ENCODE assay signal across 8 cellular contexts in genomic region chr15:37100109-37100873, GRCh38. TPM values are rescaled to one million over a fixed set of nuclear protein-coding genes. Genes with fewer than 3 reads are reported as not detected.
DNase-seq lines count a peak whose midpoint lies in the region; ATAC-seq, FAIRE-seq and TF ChIP-seq lines count a peak whose summit lies in the region.

Gene MEIS2 (minus strand): TSS chr15:37100549. CDS start chr15:37099466, 1,083 bp downstream.

- H3K4me2 ChIP-seq in endothelial cell of umbilical vein (ENCODE audit: insufficient read depth, low read length) (peak within 1 kb of the TSS; percentile 84), mesenchymal stem cell (ENCODE audit: low read length, poor library complexity, severe bottlenecking) (peak within 1 kb of the TSS; percentile 95)

- POLR2A ChIA-PET in endothelial cell of umbilical vein (lab: Charles Lee): interaction anchor here (0.7 to 1.2 kb wide), 3 partner anchors 12 to 185 kb away, joined by 3 to 5 read pairs (median 3); no protein-coding TSS in a partner anchor

- H3K4me3 ChIP-seq in ACC112 (ENCODE audit: low read depth, low read length): peak within 1 kb of the TSS; percentile 98
- peak within 1 kb of the TSS; percentile 89 to 95 (median 92) for H3K4me3 ChIP-seq in endothelial cell of umbilical vein (replicated peaks in 1 of 3; ENCODE audit: insufficient read depth in 1 of 3, low read depth in 1 of 3, low read length in 3 of 3)
- peak within 1 kb of the TSS; percentile 95 to 100 for H3K4me3 ChIP-seq in mesenchymal stem cell (ENCODE audit: insufficient read depth in 1 of 2, low read depth in 1 of 2, low read length in 2 of 2)

- FAIRE-seq in endothelial cell of umbilical vein (lab: Jason Lieb, UNC): peak; percentile 86

- peak within 1 kb of the TSS; percentile 89 for H4K8ac ChIP-seq in mesenchymal stem cell (ENCODE audit: low read length)

- peak within 1 kb of the TSS; percentile 96 for H2BK120ac ChIP-seq in mesenchymal stem cell (ENCODE audit: low read depth, low read length)

- H3K36me3 ChIP-seq in ACC112 (ENCODE audit: insufficient read depth, low read length) (no peaks in the 10 kb centered on the region), endothelial cell of umbilical vein (ENCODE audit: control insufficient read depth in 2 of 2, extremely low read depth in 1 of 2, insufficient read depth in 2 of 2, low read length in 2 of 2) (no peaks in the 10 kb centered on the region), mesenchymal stem cell (ENCODE audit: control insufficient read depth in 1 of 2, insufficient read depth in 2 of 2, low read depth in 1 of 2, low read length in 2 of 2) (no peaks in the 10 kb centered on the region)

- peak within 1 kb of the TSS; percentile 82 for H2AK5ac ChIP-seq in mesenchymal stem cell (ENCODE audit: low read length, severe bottlenecking)

- no peaks in the 10 kb centered on the region for H3K27me3 ChIP-seq in ACC112 (ENCODE audit: insufficient read depth, low read length)
- H3K27me3 ChIP-seq in endothelial cell of umbilical vein (ENCODE audit: control insufficient read depth in 2 of 2, insufficient read depth in 2 of 2, low read length in 2 of 2): peaks cover 12 to 30% of the 10 kb centered on the region in 2 experiments
- H3K27me3 ChIP-seq in mesenchymal stem cell (ENCODE audit: control insufficient read depth in 1 of 2, insufficient read depth in 1 of 2, low read length in 2 of 2): peaks cover 0 to 26% of the 10 kb centered on the region in 2 experiments

- H2BK5ac ChIP-seq in mesenchymal stem cell (ENCODE audit: low read depth, low read length, poor library complexity, severe bottlenecking): peak within 1 kb of the TSS; percentile 84

- peak within 1 kb of the TSS; percentile 87 for H4K91ac ChIP-seq in mesenchymal stem cell (ENCODE audit: low read length)

- peak; percentile 98 for DNase-seq in NCI-H345 (lab: John Stamatoyannopoulos, UW)
- DNase-seq in activated CD4-positive, CD25-positive, alpha-beta regulatory T cell treated with anti-CD3 and anti-CD28 coated beads, Interleukin-2, amount 50 U/mL, for 72 hours: peak; percentile 42
- DNase-seq in endothelial cell of umbilical vein (ENCODE audit: low read depth, low spot score): peak; percentile 87
- DNase-seq in mesenchymal stem cell: peak; percentile 96

- WGBS in mesenchymal stem cell: under 1% methylated on average over 21 of the region's 63 CpGs

- intact Hi-C loops in endothelial cell of umbilical vein (cut with micrococcal nuclease): loop anchor here (2.0 to 10.0 kb wide), 3 partner anchors 455 to 1403 kb away; no protein-coding TSS in a partner anchor

- H2BK12ac ChIP-seq in mesenchymal stem cell (ENCODE audit: low read length in 2 of 2): peak within 1 kb of the TSS; percentile 54 to 90

- no peaks in the 10 kb centered on the region for H3K9me1 ChIP-seq in endothelial cell of umbilical vein (replicated peaks; ENCODE audit: control insufficient read depth, extremely low read depth, insufficient read depth, low read length)

- no peaks in the 10 kb centered on the region for H3K9me3 ChIP-seq in endothelial cell of umbilical vein (replicated peaks; ENCODE audit: control insufficient read depth, insufficient read depth, low read length)
- H3K9me3 ChIP-seq in mesenchymal stem cell (ENCODE audit: control insufficient read depth, low read length): no peaks in the 10 kb centered on the region

- peaks cover 4% of the 10 kb centered on the region for H3K4me1 ChIP-seq in ACC112 (ENCODE audit: control insufficient read depth, insufficient read depth, low read length, unreplicated experiment)
- H3K4me1 ChIP-seq in endothelial cell of umbilical vein (ENCODE audit: control insufficient read depth, extremely low read depth, insufficient read depth, low read length): peaks cover 22% of the 10 kb centered on the region
- H3K4me1 ChIP-seq in mesenchymal stem cell (ENCODE audit: control insufficient read depth, insufficient read depth, low read depth, low read length): peaks cover 7% of the 10 kb centered on the region

- peak within 1 kb of the TSS; percentile 91 to 94 for H3K14ac ChIP-seq in mesenchymal stem cell (ENCODE audit: low read length in 2 of 2)

- H3K79me1 ChIP-seq in mesenchymal stem cell (replicated peaks; ENCODE audit: low read length, poor library complexity, severe bottlenecking): peaks cover 9% of the 10 kb centered on the region

- H3K79me2 ChIP-seq in ACC112 (ENCODE audit: control insufficient read depth, insufficient read depth, low read length, unreplicated experiment) (peaks cover 44% of the 10 kb centered on the region), endothelial cell of umbilical vein (ENCODE audit: control insufficient read depth, insufficient read depth, low read length) (peaks cover 20% of the 10 kb centered on the region)

- TF ChIP-seq CTCF in endothelial cell of umbilical vein (IDR thresholded peaks at IDR 0.05; ENCODE audit: extremely low read depth in 1 of 2, insufficient read depth in 1 of 2, low read depth in 1 of 2, low read length in 2 of 2) (no peak), subcutaneous adipose tissue (IDR thresholded peaks at IDR 0.05; ENCODE audit: low read depth) (no peak)

- H3K4ac ChIP-seq in mesenchymal stem cell (ENCODE audit: low read depth in 1 of 2, low read length in 2 of 2): peak within 1 kb of the TSS; percentile 94 to 99

- H4K20me1 ChIP-seq in endothelial cell of umbilical vein (replicated peaks; ENCODE audit: control insufficient read depth, extremely low read depth, insufficient read depth, low read length): no peaks in the 10 kb centered on the region

- peak within 1 kb of the TSS; percentile 92 for H3K9ac ChIP-seq in endothelial cell of umbilical vein (replicated peaks; ENCODE audit: extremely low read depth, insufficient read depth, low read length)
- H3K9ac ChIP-seq in mesenchymal stem cell (ENCODE audit: low read length): peak within 1 kb of the TSS; percentile 99

- H2AFZ ChIP-seq in ACC112 (ENCODE audit: low read length, unreplicated experiment) (peak within 1 kb of the TSS; percentile 96), endothelial cell of umbilical vein (ENCODE audit: low read depth, low read length) (peak within 1 kb of the TSS; percentile 94), mesenchymal stem cell (ENCODE audit: low read depth, low read length) (peak within 1 kb of the TSS; percentile 14)

- BruUV-seq in endothelial cell of umbilical vein (replicated peaks; lab: Mats Ljungman, UMichigan): no TSS peak

- CTCF ChIA-PET in endothelial cell of umbilical vein (lab: Charles Lee): interaction anchor here (0.6 to 1.5 kb wide), 8 partner anchors 10 to 1349 kb away, joined by 3 to 7 read pairs (median 4); no protein-coding TSS in a partner anchor

- H3K27ac ChIP-seq in ACC112 (ENCODE audit: low read depth, low read length): peak within 1 kb of the TSS; percentile 92
- peak within 1 kb of the TSS; percentile 83 for H3K27ac ChIP-seq in endothelial cell of umbilical vein (ENCODE audit: insufficient read depth, low read depth, low read length)
- peak within 1 kb of the TSS; percentile 97 for H3K27ac ChIP-seq in mesenchymal stem cell (ENCODE audit: low read length, poor library complexity, severe bottlenecking)

- dilution Hi-C loops in endothelial cell of umbilical vein (cut with MboI; ENCODE audit: extremely low pct_ligation_motif_present, low sequenced_read_pairs): no loop called here

- ATAC-seq in GM18502 (IDR thresholded peaks at IDR 0.05; ENCODE audit: poor library complexity, unreplicated experiment) (peak; percentile 42), HG03354 (IDR thresholded peaks at IDR 0.05; ENCODE audit: poor library complexity, severe bottlenecking, unreplicated experiment) (peak; percentile 36)

- peak within 1 kb of the TSS; percentile 77 for H2BK15ac ChIP-seq in mesenchymal stem cell (ENCODE audit: low read depth, poor library complexity, severe bottlenecking)

- TF ChIP-seq POLR2A in endothelial cell of umbilical vein (IDR thresholded peaks at IDR 0.05; ENCODE audit: low read depth, low read length): no peak

- peak within 1 kb of the TSS; percentile 99 for H3K18ac ChIP-seq in mesenchymal stem cell (ENCODE audit: low read depth in 1 of 2, low read length in 2 of 2)

- peak within 1 kb of the TSS in 1 of 2 experiments; percentile 83 for H3K23ac ChIP-seq in mesenchymal stem cell (ENCODE audit: low read length in 2 of 2)

TF ChIP-seq in endothelial cell of umbilical vein, 7 proteins besides CTCF, POLR2A, EP300 and RAD21:
- TF ChIP-seq POLR2AphosphoS5 (IDR thresholded peaks at IDR 0.05; ENCODE audit: insufficient read depth, low read depth, low read length) (no peak), JUN (IDR thresholded peaks at IDR 0.05; ENCODE audit: borderline replicate concordance, insufficient read depth, insufficient read length, low read depth) (no peak), FOS (IDR thresholded peaks at IDR 0.05; ENCODE audit: borderline replicate concordance, insufficient read depth, low read length) (no peak), MYC (IDR thresholded peaks at IDR 0.05; ENCODE audit: low read depth, low read length) (no peak)
- TF ChIP-seq, protein P1, sequence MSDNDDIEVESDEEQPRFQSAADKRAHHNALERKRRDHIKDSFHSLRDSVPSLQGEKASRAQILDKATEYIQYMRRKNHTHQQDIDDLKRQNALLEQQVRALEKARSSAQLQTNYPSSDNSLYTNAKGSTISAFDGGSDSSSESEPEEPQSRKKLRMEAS (IDR thresholded peaks at IDR 0.05; ENCODE audit: insufficient read depth, insufficient read length): peak; percentile 21

RNA-seq across cellular contexts. Expression of gene MEIS2, which starts in this region (rescaled TPM):
- 22.5 and 27.1 TPM in 2 replicates for total RNA-seq in endothelial cell of umbilical vein
- polyA plus RNA-seq in endothelial cell of umbilical vein: 26.2 and 28.4 TPM in 2 replicates
- polyA plus RNA-seq in endothelial cell of umbilical vein (2011; cell fraction: cytosol; rRNA removed): 25.7 and 32.1 TPM in 2 replicates
- polyA plus RNA-seq in endothelial cell of umbilical vein (2011; cell fraction: nucleus; rRNA removed): 56.8 and 67.4 TPM in 2 replicates
- polyA plus RNA-seq in endothelial cell of umbilical vein (2012): 21.0 and 23.7 TPM in 2 replicates
- 42.7 and 61.4 TPM in 2 replicates for polyA minus RNA-seq in endothelial cell of umbilical vein
- polyA minus RNA-seq in endothelial cell of umbilical vein (2011; cell fraction: cytosol; rRNA and poly(A)+ RNA removed): 6.8 TPM
- 122 and 143 TPM in 2 replicates for polyA minus RNA-seq in endothelial cell of umbilical vein (2011; cell fraction: nucleus; rRNA and poly(A)+ RNA removed)
- 69.3 TPM for polyA plus RNA-seq in mesenchymal stem cell (2013, experiment 1 of 2)
- 68.8 TPM for polyA plus RNA-seq in mesenchymal stem cell (2013, experiment 2 of 2)
- 10 to 100 TPM; 10.3 to 21.7 (median 14.9) TPM for total RNA-seq in subcutaneous adipose tissue

Comparison
In these comparisons a context has a peak if more than half of its experiments do, and no peak if none do; other contexts are left out.
1. Peak in every context shown above with its lines: DNase-seq, ATAC-seq, H3K4me3 ChIP-seq and H3K27ac ChIP-seq.
2. H2AFZ ChIP-seq: peak in every context shown above with its lines; median percentile 96 in ACC112; 94 in endothelial cell of umbilical vein; 14 in mesenchymal stem cell.
3. DNase-seq: peak in every context shown above with its lines; median percentile 98 in NCI-H345; 96 in mesenchymal stem cell; 87 in endothelial cell of umbilical vein; 42 in activated CD4-positive, CD25-positive, alpha-beta regulatory T cell treated with anti-CD3 and anti-CD28 coated beads, Interleukin-2, amount 50 U/mL, for 72 hours.